ENCODE assay signal across 18 cellular contexts in the genomic region with DNA sequence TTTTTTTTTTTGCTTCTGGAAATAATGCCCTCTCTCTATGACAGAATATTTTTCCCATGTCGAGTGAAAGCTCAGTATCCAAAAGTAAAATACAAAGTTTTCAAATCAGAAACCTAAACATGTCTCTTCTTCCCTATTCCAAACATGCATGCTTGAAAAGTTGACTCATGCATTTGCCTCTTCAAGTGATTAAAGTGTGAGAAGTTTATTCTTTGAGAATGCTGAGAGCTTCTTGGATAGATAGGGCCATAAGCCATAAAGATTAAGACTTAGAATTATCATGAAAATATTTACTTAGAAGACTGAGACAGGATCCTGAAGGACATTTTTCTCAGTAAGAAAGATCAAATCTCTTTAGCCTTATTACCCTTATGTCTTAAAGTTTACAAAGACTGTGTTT.
"Had no signal": no experiment of that assay in that cellular context is flagged by ENCODE, and none has a peak within 500 bp of the region (broad histone marks: within the 10 kb centered on the region; RNA-seq: fewer than 3 reads in every experiment).

No MANE protein-coding gene starts in this region.

- H3K4me2 ChIP-seq: neural progenitor cell had no signal

- H3K4me3 ChIP-seq: coronary artery, neural progenitor cell, prostate gland, right lobe of liver, stomach, testis had no signal

- H3K36me3 ChIP-seq: brain microvascular endothelial cell, neural progenitor cell, prostate gland, right lobe of liver had no signal

- H3K4me1 ChIP-seq: neural progenitor cell, prostate gland, right lobe of liver, stomach, testis had no signal

- H3K9ac ChIP-seq: neural progenitor cell had no signal

- DNase-seq: activated CD4-positive, alpha-beta memory T cell treated with anti-CD3 and anti-CD28 coated beads, Interleukin-2, amount 10 ng/mL, durations not matched to agents 7 days and 5 days; activated CD4-positive, alpha-beta T cell treated with anti-CD3 and anti-CD28 coated beads for 48 hours; activated CD4-positive, CD25-positive, alpha-beta regulatory T cell; activated naive CD4-positive, alpha-beta T cell; activated naive CD8-positive, alpha-beta T cell treated with anti-CD3 and anti-CD28 coated beads for 36 hours; activated T-cell treated with anti-CD3 and anti-CD28 coated beads, Interleukin-2, amount 50 U/mL, for 1 hour; brain microvascular endothelial cell; erythroblast; islet precursor cell; right lobe of liver; stimulated activated CD4-positive, alpha-beta T cell treated with anti-CD3 and anti-CD28 coated beads, Interleukin-4, amount 100 ng/mL, for 24 hours; stomach; T-cell; T-helper 9 cell; testis had no signal

- H3K27me3 ChIP-seq: brain microvascular endothelial cell, neural progenitor cell, right lobe of liver, stomach, testis had no signal

- H2AFZ ChIP-seq: neural progenitor cell had no signal

- H3K27ac ChIP-seq: brain microvascular endothelial cell, coronary artery, neural progenitor cell, prostate gland, right lobe of liver, stomach, testis had no signal

- H3K9me3 ChIP-seq: prostate gland, right lobe of liver, stomach, testis had no signal
